1 cellular context compared by ENCODE assay signal in genomic region chr16:46573834-46574159, GRCh38.
TF ChIP-seq lines count a peak whose summit lies in the region.

No MANE protein-coding gene starts in this region.

TF ChIP-seq in HepG2, 621 proteins besides CTCF, POLR2A, EP300 and RAD21 (continued from another document):
- TF ChIP-seq, protein P1, sequence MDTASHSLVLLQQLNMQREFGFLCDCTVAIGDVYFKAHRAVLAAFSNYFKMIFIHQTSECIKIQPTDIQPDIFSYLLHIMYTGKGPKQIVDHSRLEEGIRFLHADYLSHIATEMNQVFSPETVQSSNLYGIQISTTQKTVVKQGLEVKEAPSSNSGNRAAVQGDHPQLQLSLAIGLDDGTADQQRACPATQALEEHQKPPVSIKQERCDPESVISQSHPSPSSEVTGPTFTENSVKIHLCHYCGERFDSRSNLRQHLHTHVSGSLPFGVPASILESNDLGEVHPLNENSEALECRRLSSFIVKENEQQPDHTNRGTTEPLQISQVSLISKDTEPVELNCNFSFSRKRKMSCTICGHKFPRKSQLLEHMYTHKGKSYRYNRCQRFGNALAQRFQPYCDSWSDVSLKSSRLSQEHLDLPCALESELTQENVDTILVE (CRISPR knock-in tag; IDR thresholded peaks at IDR 0.05), result no peak
- TF ChIP-seq LBX2 (CRISPR knock-in tag; IDR thresholded peaks at IDR 0.05; ENCODE audit: borderline replicate concordance), result no peak
- no peak for TF ChIP-seq ZNF501 (CRISPR knock-in tag; IDR thresholded peaks at IDR 0.05)
- TF ChIP-seq ZNF335 (CRISPR knock-in tag; IDR thresholded peaks at IDR 0.05), result no peak
- TF ChIP-seq ZFP37 (CRISPR knock-in tag; IDR thresholded peaks at IDR 0.05; ENCODE audit: borderline replicate concordance), result no peak
- no peak for TF ChIP-seq AHDC1 (CRISPR knock-in tag; IDR thresholded peaks at IDR 0.05; ENCODE audit: borderline replicate concordance)
- no peak for TF ChIP-seq HCFC1 (IDR thresholded peaks at IDR 0.05; ENCODE audit: low read depth, low read length)
- TF ChIP-seq ZNF572 (CRISPR knock-in tag; IDR thresholded peaks at IDR 0.05), result 0 out of 2 replicates have a peak, but pooled peaks have one; percentile 34
- TF ChIP-seq, protein P2, sequence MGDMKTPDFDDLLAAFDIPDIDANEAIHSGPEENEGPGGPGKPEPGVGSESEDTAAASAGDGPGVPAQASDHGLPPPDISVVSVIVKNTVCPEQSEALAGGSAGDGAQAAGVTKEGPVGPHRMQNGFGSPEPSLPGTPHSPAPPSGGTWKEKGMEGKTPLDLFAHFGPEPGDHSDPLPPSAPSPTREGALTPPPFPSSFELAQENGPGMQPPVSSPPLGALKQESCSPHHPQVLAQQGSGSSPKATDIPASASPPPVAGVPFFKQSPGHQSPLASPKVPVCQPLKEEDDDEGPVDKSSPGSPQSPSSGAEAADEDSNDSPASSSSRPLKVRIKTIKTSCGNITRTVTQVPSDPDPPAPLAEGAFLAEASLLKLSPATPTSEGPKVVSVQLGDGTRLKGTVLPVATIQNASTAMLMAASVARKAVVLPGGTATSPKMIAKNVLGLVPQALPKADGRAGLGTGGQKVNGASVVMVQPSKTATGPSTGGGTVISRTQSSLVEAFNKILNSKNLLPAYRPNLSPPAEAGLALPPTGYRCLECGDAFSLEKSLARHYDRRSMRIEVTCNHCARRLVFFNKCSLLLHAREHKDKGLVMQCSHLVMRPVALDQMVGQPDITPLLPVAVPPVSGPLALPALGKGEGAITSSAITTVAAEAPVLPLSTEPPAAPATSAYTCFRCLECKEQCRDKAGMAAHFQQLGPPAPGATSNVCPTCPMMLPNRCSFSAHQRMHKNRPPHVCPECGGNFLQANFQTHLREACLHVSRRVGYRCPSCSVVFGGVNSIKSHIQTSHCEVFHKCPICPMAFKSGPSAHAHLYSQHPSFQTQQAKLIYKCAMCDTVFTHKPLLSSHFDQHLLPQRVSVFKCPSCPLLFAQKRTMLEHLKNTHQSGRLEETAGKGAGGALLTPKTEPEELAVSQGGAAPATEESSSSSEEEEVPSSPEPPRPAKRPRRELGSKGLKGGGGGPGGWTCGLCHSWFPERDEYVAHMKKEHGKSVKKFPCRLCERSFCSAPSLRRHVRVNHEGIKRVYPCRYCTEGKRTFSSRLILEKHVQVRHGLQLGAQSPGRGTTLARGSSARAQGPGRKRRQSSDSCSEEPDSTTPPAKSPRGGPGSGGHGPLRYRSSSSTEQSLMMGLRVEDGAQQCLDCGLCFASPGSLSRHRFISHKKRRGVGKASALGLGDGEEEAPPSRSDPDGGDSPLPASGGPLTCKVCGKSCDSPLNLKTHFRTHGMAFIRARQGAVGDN (CRISPR knock-in tag; IDR thresholded peaks at IDR 0.05), result peak; percentile 64
- TF ChIP-seq MTF1 (CRISPR knock-in tag; IDR thresholded peaks at IDR 0.05), result no peak
- TF ChIP-seq ZNF232 (CRISPR knock-in tag; IDR thresholded peaks at IDR 0.05; ENCODE audit: borderline replicate concordance), result no peak
- no peak for TF ChIP-seq THAP7 (CRISPR knock-in tag; IDR thresholded peaks at IDR 0.05)
- TF ChIP-seq RBM39 (IDR thresholded peaks at IDR 0.05; ENCODE audit: low read depth, low read length, poor library complexity, severe bottlenecking), result peak; percentile 11
- TF ChIP-seq KDM2A (CRISPR knock-in tag; IDR thresholded peaks at IDR 0.05; ENCODE audit: borderline replicate concordance, low read depth), result peak; percentile 5; the same call in 1 of the 2 replicates
- TF ChIP-seq JUND (CRISPR knock-in tag; IDR thresholded peaks at IDR 0.05), result no peak
- no peak for TF ChIP-seq POGZ (CRISPR knock-in tag; IDR thresholded peaks at IDR 0.05)
- TF ChIP-seq, protein P3, sequence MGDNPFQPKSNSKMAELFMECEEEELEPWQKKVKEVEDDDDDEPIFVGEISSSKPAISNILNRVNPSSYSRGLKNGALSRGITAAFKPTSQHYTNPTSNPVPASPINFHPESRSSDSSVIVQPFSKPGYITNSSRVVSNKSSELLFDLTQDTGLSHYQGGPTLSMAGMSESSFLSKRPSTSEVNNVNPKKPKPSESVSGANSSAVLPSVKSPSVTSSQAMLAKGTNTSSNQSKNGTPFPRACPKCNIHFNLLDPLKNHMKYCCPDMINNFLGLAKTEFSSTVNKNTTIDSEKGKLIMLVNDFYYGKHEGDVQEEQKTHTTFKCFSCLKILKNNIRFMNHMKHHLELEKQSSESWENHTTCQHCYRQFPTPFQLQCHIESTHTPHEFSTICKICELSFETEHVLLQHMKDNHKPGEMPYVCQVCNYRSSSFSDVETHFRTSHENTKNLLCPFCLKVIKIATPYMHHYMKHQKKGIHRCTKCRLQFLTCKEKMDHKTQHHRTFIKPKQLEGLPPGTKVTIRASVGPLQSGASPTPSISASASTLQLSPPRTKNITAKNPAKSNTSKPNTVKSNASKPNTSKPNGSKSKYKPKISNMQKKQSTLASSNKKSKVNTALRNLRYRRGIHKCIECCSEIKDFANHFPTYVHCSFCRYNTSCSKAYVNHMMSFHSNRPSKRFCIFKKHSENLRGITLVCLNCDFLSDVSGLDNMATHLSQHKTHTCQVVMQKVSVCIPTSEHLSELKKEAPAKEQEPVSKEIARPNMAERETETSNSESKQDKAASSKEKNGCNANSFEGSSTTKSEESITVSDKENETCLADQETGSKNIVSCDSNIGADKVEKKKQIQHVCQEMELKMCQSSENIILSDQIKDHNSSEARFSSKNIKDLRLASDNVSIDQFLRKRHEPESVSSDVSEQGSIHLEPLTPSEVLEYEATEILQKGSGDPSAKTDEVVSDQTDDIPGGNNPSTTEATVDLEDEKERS (CRISPR knock-in tag; IDR thresholded peaks at IDR 0.05), result no peak
- TF ChIP-seq ZNF781 (CRISPR knock-in tag; IDR thresholded peaks at IDR 0.05; ENCODE audit: borderline replicate concordance, not compliant biosample characterization), result peak; percentile 21
- TF ChIP-seq MIXL1 (CRISPR knock-in tag; IDR thresholded peaks at IDR 0.05), result no peak
- no peak for TF ChIP-seq SCMH1 (CRISPR knock-in tag; IDR thresholded peaks at IDR 0.05; ENCODE audit: borderline replicate concordance)
- TF ChIP-seq HNRNPLL (IDR thresholded peaks at IDR 0.05; ENCODE audit: low read depth, low read length, poor library complexity, severe bottlenecking), result peak; percentile 5
- TF ChIP-seq NFATC3 (CRISPR knock-in tag; IDR thresholded peaks at IDR 0.05), result no peak
- no peak for TF ChIP-seq NR2F6 (IDR thresholded peaks at IDR 0.05)
- TF ChIP-seq NR2F6 (CRISPR knock-in tag; IDR thresholded peaks at IDR 0.05), result peak; percentile 28; the same call in 1 of the 2 replicates
- 0 out of 2 replicates have a peak, but pooled peaks have one; percentile 27 for TF ChIP-seq ZFX (CRISPR knock-in tag; IDR thresholded peaks at IDR 0.05; ENCODE audit: low read depth)
- TF ChIP-seq ZBTB38 (CRISPR knock-in tag; IDR thresholded peaks at IDR 0.05), result 0 out of 2 replicates have a peak, but pooled peaks have one; percentile 35
- TF ChIP-seq ZMYM2 (CRISPR knock-in tag; IDR thresholded peaks at IDR 0.05), result no peak
- no peak for TF ChIP-seq ZNF704 (CRISPR knock-in tag; IDR thresholded peaks at IDR 0.05; ENCODE audit: borderline replicate concordance)
- no peak for TF ChIP-seq SSRP1 (CRISPR knock-in tag; IDR thresholded peaks at IDR 0.05)
- 0 out of 2 replicates have a peak, but pooled peaks have one; percentile 10 for TF ChIP-seq ELF1 (CRISPR knock-in tag; IDR thresholded peaks at IDR 0.05)
TF ChIP-seq in HepG2: peak in this region for 19.
